Comparison of ENCODE assay signal across 2 cellular contexts in genomic region chr6:75874224-75874623, GRCh38.
TF ChIP-seq lines count a peak whose summit lies in the region.

No MANE protein-coding gene starts in this region.

TF ChIP-seq in SK-N-SH treated with all-trans-retinoic acid at 6 μM for 48 hours, 23 proteins besides CTCF, POLR2A, EP300 and RAD21 (continued from another document):
- TF ChIP-seq PATZ1 (CRISPR knock-in tag; IDR thresholded peaks at IDR 0.05; ENCODE audit: borderline replicate concordance) (no peak), TSHZ2 (CRISPR knock-in tag; IDR thresholded peaks at IDR 0.05) (no peak), ISL1 (CRISPR knock-in tag; IDR thresholded peaks at IDR 0.05) (peak; percentile 64), ZNF8 (CRISPR knock-in tag; IDR thresholded peaks at IDR 0.05) (no peak), TOX (CRISPR knock-in tag; IDR thresholded peaks at IDR 0.05; ENCODE audit: borderline replicate concordance) (no peak), OSR1 (CRISPR knock-in tag; IDR thresholded peaks at IDR 0.05) (no peak), SNAI2 (CRISPR knock-in tag; IDR thresholded peaks at IDR 0.05) (no peak)
TF ChIP-seq in SK-N-SH treated with all-trans-retinoic acid at 6 μM for 48 hours: peak in this region for 1.

TF ChIP-seq in SK-N-SH, 30 proteins besides CTCF, POLR2A, EP300 and RAD21 (continued from another document):
- TF ChIP-seq ZBTB33 (IDR thresholded peaks at IDR 0.05; ENCODE audit: borderline replicate concordance, low read depth) (no peak), NRF1 (IDR thresholded peaks at IDR 0.05; ENCODE audit: low read depth, low read length) (no peak), SIN3A (IDR thresholded peaks at IDR 0.05; ENCODE audit: borderline replicate concordance, low read depth, low read length) (no peak), FOXM1 (IDR thresholded peaks at IDR 0.05; ENCODE audit: low read depth) (no peak), TCF12 (IDR thresholded peaks at IDR 0.05) (no peak), POLR2AphosphoS5 (IDR thresholded peaks at IDR 0.05; ENCODE audit: low read depth, low read length) (no peak), USF2 (IDR thresholded peaks at IDR 0.05; ENCODE audit: borderline replicate concordance, low read depth, low read length) (no peak), SMC3 (IDR thresholded peaks at IDR 0.05; ENCODE audit: low read depth, low read length) (no peak), MXI1 (IDR thresholded peaks at IDR 0.05; ENCODE audit: low read depth, low read length) (no peak), ELF1 (IDR thresholded peaks at IDR 0.05) (no peak), NFIC (IDR thresholded peaks at IDR 0.05; ENCODE audit: borderline replicate concordance) (no peak)
- TF ChIP-seq, protein P1, sequence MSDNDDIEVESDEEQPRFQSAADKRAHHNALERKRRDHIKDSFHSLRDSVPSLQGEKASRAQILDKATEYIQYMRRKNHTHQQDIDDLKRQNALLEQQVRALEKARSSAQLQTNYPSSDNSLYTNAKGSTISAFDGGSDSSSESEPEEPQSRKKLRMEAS (IDR thresholded peaks at IDR 0.05; ENCODE audit: low read depth) = no peak
- TF ChIP-seq, protein P2, sequence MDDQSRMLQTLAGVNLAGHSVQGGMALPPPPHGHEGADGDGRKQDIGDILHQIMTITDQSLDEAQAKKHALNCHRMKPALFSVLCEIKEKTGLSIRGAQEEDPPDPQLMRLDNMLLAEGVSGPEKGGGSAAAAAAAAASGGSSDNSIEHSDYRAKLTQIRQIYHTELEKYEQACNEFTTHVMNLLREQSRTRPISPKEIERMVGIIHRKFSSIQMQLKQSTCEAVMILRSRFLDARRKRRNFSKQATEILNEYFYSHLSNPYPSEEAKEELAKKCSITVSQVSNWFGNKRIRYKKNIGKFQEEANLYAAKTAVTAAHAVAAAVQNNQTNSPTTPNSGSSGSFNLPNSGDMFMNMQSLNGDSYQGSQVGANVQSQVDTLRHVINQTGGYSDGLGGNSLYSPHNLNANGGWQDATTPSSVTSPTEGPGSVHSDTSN (IDR thresholded peaks at IDR 0.05) = no peak
